ENCODE assay signal across 16 cellular contexts in the genomic region with DNA sequence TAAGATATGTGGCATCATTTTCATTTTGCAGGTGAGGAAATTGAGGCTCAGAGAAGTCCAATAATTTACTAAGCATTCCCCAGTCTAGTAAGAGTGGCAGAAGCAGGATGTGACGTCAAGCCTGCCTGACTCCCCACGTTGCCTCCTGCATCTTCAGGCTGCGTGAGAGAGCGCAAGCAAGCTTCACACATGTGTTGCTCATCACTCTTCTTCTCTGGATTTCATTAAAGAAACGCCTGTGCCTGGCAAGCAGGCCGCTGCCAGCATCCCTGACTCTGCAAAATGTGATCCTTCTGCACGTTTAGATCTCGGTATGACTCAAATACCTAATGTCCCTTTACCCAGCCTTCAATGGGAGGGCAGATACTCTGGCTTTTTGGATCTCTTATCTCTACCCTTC.
DNase-seq lines count a peak whose midpoint lies in the region; ATAC-seq and TF ChIP-seq lines count a peak whose summit lies in the region.
"Had no signal": no experiment of that assay in that cellular context is flagged by ENCODE, and none has a peak within 500 bp of the region (broad histone marks: within the 10 kb centered on the region; RNA-seq: fewer than 3 reads in every experiment).

No MANE protein-coding gene starts in this region.

- no peak overlapping the region for H2AFZ ChIP-seq in ACC112 (ENCODE audit: low read length, unreplicated experiment)

- intact Hi-C loops in naive thymus-derived CD4-positive, alpha-beta T cell (cut with micrococcal nuclease), result no loop called here
- intact Hi-C loops in body of pancreas (cut with DNase I), result no loop called here

- H3K36me3 ChIP-seq in ACC112 (ENCODE audit: insufficient read depth, low read length), result no peaks in the 10 kb centered on the region
- no peaks in the 10 kb centered on the region for H3K36me3 ChIP-seq in naive thymus-derived CD4-positive, alpha-beta T cell (ENCODE audit: control insufficient read depth in 2 of 3, insufficient read depth in 3 of 3, low read length in 3 of 3)
- H3K36me3 ChIP-seq in Peyer's patch, result no peaks in the 10 kb centered on the region
- H3K36me3 ChIP-seq in body of pancreas (replicated peaks in 1 of 2; ENCODE audit: insufficient read depth in 1 of 2, low read depth in 2 of 2), result no peaks in the 10 kb centered on the region
- H3K36me3 ChIP-seq: HAP-1, SJCRH30 had no signal

- H3K27ac ChIP-seq in ACC112 (ENCODE audit: low read depth, low read length) (0 out of 2 replicates have a peak overlapping the region, but pooled peaks have one; percentile 32), Peyer's patch (no peak overlapping the region), body of pancreas (no peak overlapping the region)
- H3K27ac ChIP-seq in naive thymus-derived CD4-positive, alpha-beta T cell (ENCODE audit: low read depth, low read length), result no peak overlapping the region
- H3K27ac ChIP-seq: SJCRH30, VCaP had no signal

- peaks cover 8 to 26% (median 18%) of the 10 kb centered on the region in 5 experiments for H3K9me3 Mint-ChIP-seq in brain
- peaks cover 0 to 20% (median 6%) of the 10 kb centered on the region in 11 donors for H3K9me3 Mint-ChIP-seq in naive thymus-derived CD4-positive, alpha-beta T cell

- peaks cover 0 to 11% (median 0%) of the 10 kb centered on the region in 3 experiments for H3K9me3 ChIP-seq in naive thymus-derived CD4-positive, alpha-beta T cell (ENCODE audit: control insufficient read depth in 2 of 3, low read length in 3 of 3)
- H3K9me3 ChIP-seq in Peyer's patch, result peaks cover 0 to 3% (median 0%) of the 10 kb centered on the region in 4 donors
- no peaks in the 10 kb centered on the region for H3K9me3 ChIP-seq in body of pancreas
- H3K9me3 ChIP-seq: HAP-1 had no signal

- peaks cover 21% of the 10 kb centered on the region for H3K36me3 Mint-ChIP-seq in brain
- H3K36me3 Mint-ChIP-seq in naive thymus-derived CD4-positive, alpha-beta T cell, result peaks cover 7 to 21% (median 21%) of the 10 kb centered on the region in 5 donors

- peak overlapping the region in 4 of 5 experiments; percentile 43 to 77 (median 61) for H3K27ac Mint-ChIP-seq in brain
- H3K27ac Mint-ChIP-seq in naive thymus-derived CD4-positive, alpha-beta T cell, result no peak overlapping the region
- H3K27ac Mint-ChIP-seq: activated naive CD4-positive, alpha-beta T cell treated with anti-CD3 and anti-CD28 coated beads, Interleukin-2, amount 50 U/mL, for 24 hours; nephron had no signal

- no peak overlapping the region for H3K4me3 Mint-ChIP-seq in brain
- H3K4me3 Mint-ChIP-seq in naive thymus-derived CD4-positive, alpha-beta T cell, result no peak overlapping the region
- H3K4me3 Mint-ChIP-seq: activated naive CD4-positive, alpha-beta T cell treated with anti-CD3 and anti-CD28 coated beads, Interleukin-2, amount 50 U/mL, for 24 hours; nephron had no signal

- TF ChIP-seq POLR2A in Peyer's patch (IDR thresholded peaks at IDR 0.05) (no peak), body of pancreas (IDR thresholded peaks at IDR 0.05) (no peak)

- peaks cover 7% of the 10 kb centered on the region for H3K79me2 ChIP-seq in ACC112 (ENCODE audit: control insufficient read depth, insufficient read depth, low read length, unreplicated experiment)

- POLR2A ChIA-PET in naive thymus-derived CD4-positive, alpha-beta T cell (lab: Charles Lee), result no interaction called here

- peak; percentile 51 for ATAC-seq in naive thymus-derived CD4-positive, alpha-beta T cell
- ATAC-seq in HG02885 (IDR thresholded peaks at IDR 0.05; ENCODE audit: poor library complexity, unreplicated experiment) (no peak), body of pancreas (no peak)

- H3K4me1 ChIP-seq in ACC112 (ENCODE audit: control insufficient read depth, insufficient read depth, low read length, unreplicated experiment) (peaks cover 22% of the 10 kb centered on the region), Peyer's patch (peaks cover 0 to 11% (median 0%) of the 10 kb centered on the region in 4 donors), body of pancreas (peaks cover 5% of the 10 kb centered on the region)
- no peaks in the 10 kb centered on the region for H3K4me1 ChIP-seq in naive thymus-derived CD4-positive, alpha-beta T cell (ENCODE audit: control insufficient read depth in 2 of 2, insufficient read depth in 2 of 2, low read length in 2 of 2)
- H3K4me1 ChIP-seq: HAP-1, SJCRH30 had no signal

- 76 to 90% methylated on average over 8 of the region's 8 CpGs for WGBS in body of pancreas, 2 donors

- H3K4me1 Mint-ChIP-seq in brain, result peaks cover 12% of the 10 kb centered on the region
- H3K4me1 Mint-ChIP-seq in naive thymus-derived CD4-positive, alpha-beta T cell, result peaks cover 4 to 15% (median 10%) of the 10 kb centered on the region in 7 donors

- H3K27me3 Mint-ChIP-seq in brain, result peaks cover 4% of the 10 kb centered on the region
- H3K27me3 Mint-ChIP-seq in naive thymus-derived CD4-positive, alpha-beta T cell, result no peaks in the 10 kb centered on the region
- H3K27me3 Mint-ChIP-seq: activated naive CD4-positive, alpha-beta T cell treated with anti-CD3 and anti-CD28 coated beads, Interleukin-2, amount 50 U/mL, for 24 hours had no signal

- TF ChIP-seq CTCF in brain (conservative IDR thresholded peaks at IDR 0.05) (no peak), Peyer's patch (IDR thresholded peaks at IDR 0.05) (no peak), body of pancreas (IDR thresholded peaks at IDR 0.05) (no peak)

- CTCF ChIA-PET in naive thymus-derived CD4-positive, alpha-beta T cell (lab: Charles Lee), result interaction anchor here (0.6 kb wide), 1 partner anchor 27 kb away, joined by 6 read pairs; no protein-coding TSS in a partner anchor

- DNase-seq in GOT3 (lab: John Stamatoyannopoulos, UW) (peak; percentile 22), Peyer's patch (no peak), body of pancreas (no peak), cortex of kidney (lab: John Stamatoyannopoulos, UW) (no peak)
- DNase-seq in naive thymus-derived CD4-positive, alpha-beta T cell, result no peak
- DNase-seq: ACHN; NCI-H2081; SJCRH30; stimulated activated naive CD4-positive, alpha-beta T cell treated with Interleukin-2 at 50 U/mL for 16 hours had no signal

- no peaks in the 10 kb centered on the region for H3K27me3 ChIP-seq in ACC112 (ENCODE audit: insufficient read depth, low read length)
- H3K27me3 ChIP-seq in naive thymus-derived CD4-positive, alpha-beta T cell (ENCODE audit: control insufficient read depth in 2 of 2, insufficient read depth in 2 of 2, low read length in 2 of 2), result no peaks in the 10 kb centered on the region
- no peaks in the 10 kb centered on the region for H3K27me3 ChIP-seq in Peyer's patch
- H3K27me3 ChIP-seq in body of pancreas, result no peaks in the 10 kb centered on the region
- H3K27me3 ChIP-seq: SJCRH30 had no signal

- H3K4me3 ChIP-seq in ACC112 (ENCODE audit: low read depth, low read length) (no peak overlapping the region), Peyer's patch (no peak overlapping the region), body of pancreas (no peak overlapping the region)
- H3K4me3 ChIP-seq in naive thymus-derived CD4-positive, alpha-beta T cell (ENCODE audit: low read length), result no peak overlapping the region
- H3K4me3 ChIP-seq: HAP-1, SJCRH30 had no signal

Comparison
In these comparisons a context has a peak if more than half of its experiments do, and no peak if none do; other contexts are left out.
1. H3K27ac Mint-ChIP-seq: peak in brain (4 of 5); none in naive thymus-derived CD4-positive, alpha-beta T cell (0 of 9).